ENCODE assay signal across 9 cellular contexts in the genomic region with DNA sequence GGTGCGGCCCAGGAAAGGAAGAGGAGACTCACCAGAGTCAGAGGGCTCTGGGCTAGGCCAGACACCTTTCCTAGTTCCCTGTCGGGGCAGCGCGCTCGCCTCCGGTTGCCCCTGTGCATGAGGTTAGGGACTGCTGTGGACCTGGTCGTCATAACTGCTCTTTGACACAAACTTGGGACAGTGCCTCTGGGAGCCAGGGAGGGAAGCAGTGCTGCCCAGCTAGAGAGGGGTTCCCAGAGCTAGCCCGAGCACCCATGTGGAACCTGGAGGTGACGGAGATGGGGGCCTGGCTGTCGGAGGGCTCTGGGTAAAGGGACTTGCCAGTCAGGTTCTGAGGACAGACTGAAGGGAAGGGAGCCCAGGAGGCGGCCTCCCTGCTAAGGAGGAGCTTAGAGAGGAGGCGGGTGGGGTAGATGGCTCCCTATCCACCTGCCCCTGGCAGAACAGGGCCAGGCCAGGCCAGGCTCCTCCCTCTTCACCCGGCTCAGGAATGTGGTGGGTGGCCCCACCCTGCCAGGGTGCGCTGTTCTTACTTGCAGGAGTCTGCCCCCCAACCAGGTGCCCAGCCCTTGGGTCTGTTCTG. TPM values are rescaled to one million over a fixed set of nuclear protein-coding genes. Genes with fewer than 3 reads are reported as not detected.
DNase-seq lines count a peak whose midpoint lies in the region; ATAC-seq and TF ChIP-seq lines count a peak whose summit lies in the region.
"Had no signal": no experiment of that assay in that cellular context is flagged by ENCODE, and none has a peak within 500 bp of the region (broad histone marks: within the 10 kb centered on the region; RNA-seq: fewer than 3 reads in every experiment).

No MANE protein-coding gene starts in this region.

- H3K27ac Mint-ChIP-seq in GM23338 (no peak overlapping the region), glutamatergic neuron (ENCODE audit: unreplicated experiment) (no peak overlapping the region)

- DNase-seq in GM23338 (ENCODE audit: low spot score) (peak; percentile 63), SW480 (ENCODE audit: low spot score) (peak; percentile 84), glutamatergic neuron (no peak), osteoblast (ENCODE audit: insufficient read length, low spot score, missing footprints) (peak; percentile 95), sciatic nerve (ENCODE audit: low spot score) (no peak), SJCRH30 (no peak), NCI-H524 (lab: John Stamatoyannopoulos, UW) (no peak)
- DNase-seq: NCI-H446 had no signal

- H3K9me3 ChIP-seq in osteoblast (ENCODE audit: low read depth, low read length) = no peaks in the 10 kb centered on the region
- H3K9me3 ChIP-seq in SJCRH30 (replicated peaks) = no peaks in the 10 kb centered on the region

- H4K20me1 ChIP-seq in GM23338 (replicated peaks; ENCODE audit: insufficient read depth) (peaks cover 47% of the 10 kb centered on the region), osteoblast (ENCODE audit: insufficient read depth, low read length) (peaks cover 57% of the 10 kb centered on the region)

- intact Hi-C loops in sciatic nerve (cut with DNase I) = loop anchor here (10.0 kb wide), 1 partner anchor 71 kb away; the partner anchor contains the start of gene ASIC3

- peak overlapping the region; percentile 72 for H3K4me3 Mint-ChIP-seq in GM23338
- peak overlapping the region; percentile 72 for H3K4me3 Mint-ChIP-seq in glutamatergic neuron (ENCODE audit: unreplicated experiment)

- peaks cover 18% of the 10 kb centered on the region for H3K36me3 Mint-ChIP-seq in GM23338 (ENCODE audit: low read depth)
- no peaks in the 10 kb centered on the region for H3K36me3 Mint-ChIP-seq in glutamatergic neuron (ENCODE audit: unreplicated experiment)

- H3K9me3 Mint-ChIP-seq in GM23338 (no peaks in the 10 kb centered on the region), glutamatergic neuron (ENCODE audit: unreplicated experiment) (peaks cover 26% of the 10 kb centered on the region)

- H3K36me3 ChIP-seq in GM23338 (ENCODE audit: insufficient read depth) (no peaks in the 10 kb centered on the region), osteoblast (ENCODE audit: insufficient read depth, low read length) (peaks cover 10% of the 10 kb centered on the region), SJCRH30 (peaks cover 22% of the 10 kb centered on the region)

- H3K27ac ChIP-seq in GM23338 (ENCODE audit: low read depth) = no peak overlapping the region
- no peak overlapping the region for H3K27ac ChIP-seq in osteoblast (ENCODE audit: low read depth, low read length)
- H3K27ac ChIP-seq in SJCRH30 = no peak overlapping the region

- H3K4me2 ChIP-seq in GM23338 = peak overlapping the region; percentile 81
- peak overlapping the region; percentile 0 for H3K4me2 ChIP-seq in osteoblast (ENCODE audit: insufficient read depth, low read length)

- H3K27me3 Mint-ChIP-seq in GM23338 (ENCODE audit: insufficient read depth, low read depth, poor library complexity) = peaks cover 26% of the 10 kb centered on the region
- peaks cover 12% of the 10 kb centered on the region for H3K27me3 Mint-ChIP-seq in glutamatergic neuron (ENCODE audit: unreplicated experiment)

- H3K4me3 ChIP-seq in GM23338 = peak overlapping the region; percentile 57
- H3K4me3 ChIP-seq in osteoblast (ENCODE audit: insufficient read depth, low read length) = peak overlapping the region; percentile 37
- no peak overlapping the region for H3K4me3 ChIP-seq in SJCRH30

- H2AFZ ChIP-seq in GM23338 (no peak overlapping the region), osteoblast (ENCODE audit: low read length) (no peak overlapping the region)

- peaks cover 25% of the 10 kb centered on the region for H3K27me3 ChIP-seq in GM23338 (ENCODE audit: insufficient read depth)
- H3K27me3 ChIP-seq in osteoblast (ENCODE audit: insufficient read depth, low read length) = no peaks in the 10 kb centered on the region
- no peaks in the 10 kb centered on the region for H3K27me3 ChIP-seq in SJCRH30

- peaks cover 20% of the 10 kb centered on the region for H3K4me1 Mint-ChIP-seq in GM23338
- peaks cover 20% of the 10 kb centered on the region for H3K4me1 Mint-ChIP-seq in glutamatergic neuron (ENCODE audit: low read depth, unreplicated experiment)

- TF ChIP-seq CTCF in GM23338 (conservative IDR thresholded peaks at IDR 0.05; ENCODE audit: low read depth in 2 of 2) (no peak), glutamatergic neuron (IDR thresholded peaks at IDR 0.05; ENCODE audit: partially characterized antibody, unreplicated experiment) (no peak), osteoblast (IDR thresholded peaks at IDR 0.05; ENCODE audit: extremely low read depth, low read depth, low read length) (no peak)

- ATAC-seq in GM23338 (peak; percentile 15), GM18870 (IDR thresholded peaks at IDR 0.05; ENCODE audit: unreplicated experiment) (no peak), sciatic nerve (no peak)

- peaks cover 18% of the 10 kb centered on the region for H3K4me1 ChIP-seq in GM23338 (ENCODE audit: insufficient read depth)
- peaks cover 16% of the 10 kb centered on the region for H3K4me1 ChIP-seq in osteoblast (ENCODE audit: insufficient read depth, low read length)
- no peaks in the 10 kb centered on the region for H3K4me1 ChIP-seq in SJCRH30

- H3K79me2 ChIP-seq in GM23338 (replicated peaks; ENCODE audit: insufficient read depth) (peaks cover 13% of the 10 kb centered on the region), osteoblast (ENCODE audit: insufficient read depth, low read length) (peaks cover 48% of the 10 kb centered on the region)

- H3F3A ChIP-seq in GM23338 (replicated peaks; ENCODE audit: low read depth) = peaks cover 10% of the 10 kb centered on the region

- H3K9me2 ChIP-seq in GM23338 (ENCODE audit: insufficient read depth) = no peaks in the 10 kb centered on the region

TF ChIP-seq in GM23338, 12 proteins besides CTCF, POLR2A, EP300 and RAD21 (continues in another document):
- TF ChIP-seq JUNB (IDR thresholded peaks at IDR 0.05; ENCODE audit: unreplicated experiment) (no peak), CREB1 (CRISPR knock-in tag; IDR thresholded peaks at IDR 0.05; ENCODE audit: low read depth) (no peak), ZNF114 (CRISPR knock-in tag; IDR thresholded peaks at IDR 0.05) (no peak), NANOG (IDR thresholded peaks at IDR 0.05; ENCODE audit: borderline replicate concordance) (no peak), EZH2phosphoT487 (IDR thresholded peaks at IDR 0.05; ENCODE audit: unreplicated experiment) (no peak), EZH2 (IDR thresholded peaks at IDR 0.05; ENCODE audit: low read depth, unreplicated experiment) (no peak), POLR2AphosphoS5 (IDR thresholded peaks at IDR 0.05; ENCODE audit: low read depth) (no peak)

RNA-seq across cellular contexts. Expression of gene AGAP3, which starts 29.7 kb away (rescaled TPM):
- 32.2 and 39.2 TPM in 2 replicates for total RNA-seq in GM23338 (2014; rRNA removed; shearing (Covaris generic))
- polyA plus RNA-seq in GM23338 (2016; fragmentation: Nextera tagmentation; extraction: Ambion mirVana) = 24.0 and 24.9 TPM in 2 replicates
- 406 TPM for total RNA-seq in glutamatergic neuron (ENCODE audit: unreplicated experiment)
- total RNA-seq in osteoblast = 39.8 and 45.7 TPM in 2 replicates
- 99.7 TPM for total RNA-seq in sciatic nerve
- total RNA-seq in SJCRH30 (2014; rRNA removed; shearing (Covaris generic)) = 59.7 and 62.9 TPM in 2 replicates

RNA-seq across cellular contexts. Expression of gene TMUB1, which starts 32.6 kb away (rescaled TPM):
- 37.1 and 61.1 TPM in 2 replicates for total RNA-seq in GM23338 (2014; rRNA removed; shearing (Covaris generic))
- polyA plus RNA-seq in GM23338 (2016; fragmentation: Nextera tagmentation; extraction: Ambion mirVana) = 47.6 and 59.6 TPM in 2 replicates
- total RNA-seq in glutamatergic neuron (ENCODE audit: unreplicated experiment) (45.7 TPM), osteoblast (17.4 and 18.1 TPM in 2 replicates), sciatic nerve (27.8 TPM)
- total RNA-seq in SJCRH30 (2014; rRNA removed; shearing (Covaris generic)) = 43.5 and 44.2 TPM in 2 replicates

RNA-seq across cellular contexts. Expression of gene FASTK, which starts 35.3 kb away (rescaled TPM):
- 42.5 and 57.4 TPM in 2 replicates for total RNA-seq in GM23338 (2014; rRNA removed; shearing (Covaris generic))
- 36.4 and 37.4 TPM in 2 replicates for polyA plus RNA-seq in GM23338 (2016; fragmentation: Nextera tagmentation; extraction: Ambion mirVana)
- total RNA-seq in glutamatergic neuron (ENCODE audit: unreplicated experiment) = 64.7 TPM
- 87.6 and 95.2 TPM in 2 replicates for total RNA-seq in osteoblast
- total RNA-seq in sciatic nerve = 57.9 TPM
- total RNA-seq in SJCRH30 (2014; rRNA removed; shearing (Covaris generic)) = 62.2 and 92.8 TPM in 2 replicates

RNA-seq across cellular contexts. Expression of gene GBX1, which starts 51.6 kb away (rescaled TPM):
- total RNA-seq in GM23338 (2014; rRNA removed; shearing (Covaris generic)) = 0.24 and 1.8 TPM in 2 replicates
- not detected in 2 replicates for polyA plus RNA-seq in GM23338 (2016; fragmentation: Nextera tagmentation; extraction: Ambion mirVana)
- total RNA-seq in glutamatergic neuron (ENCODE audit: unreplicated experiment) (not detected), osteoblast (not detected in 2 replicates), sciatic nerve (not detected)
- total RNA-seq in SJCRH30 (2014; rRNA removed; shearing (Covaris generic)) = 0.48 and 0.95 TPM in 2 replicates

RNA-seq across cellular contexts. Expression of gene SLC4A2, which starts 56.5 kb away (rescaled TPM):
- 90.4 and 106 TPM in 2 replicates for total RNA-seq in GM23338 (2014; rRNA removed; shearing (Covaris generic))
- 64.8 and 75.5 TPM in 2 replicates for polyA plus RNA-seq in GM23338 (2016; fragmentation: Nextera tagmentation; extraction: Ambion mirVana)
- total RNA-seq in glutamatergic neuron (ENCODE audit: unreplicated experiment) (99.4 TPM), osteoblast (52.2 and 61.5 TPM in 2 replicates), sciatic nerve (87.5 TPM)
- total RNA-seq in SJCRH30 (2014; rRNA removed; shearing (Covaris generic)) = 129 and 132 TPM in 2 replicates

Comparison
In these comparisons a context has a peak if more than half of its experiments do, and no peak if none do; other contexts are left out.
1. DNase-seq: peak in GM23338 (single experiment), SW480 (single experiment) and osteoblast (single experiment); none in glutamatergic neuron (single experiment), sciatic nerve (single experiment), SJCRH30 (0 of 2) and NCI-H524 (0 of 2).